In genomic region chr13:44471686-44472085, GRCh38 we compare ENCODE assay signal across 18 cellular contexts.
DNase-seq lines count a peak whose midpoint lies in the region; ATAC-seq and TF ChIP-seq lines count a peak whose summit lies in the region.
"Had no signal": no experiment of that assay in that cellular context is flagged by ENCODE, and none has a peak within 500 bp of the region (broad histone marks: within the 10 kb centered on the region; RNA-seq: fewer than 3 reads in every experiment).

No MANE protein-coding gene starts in this region.

- DNase-seq in Caki2 (ENCODE audit: low read depth) (peak; percentile 28), NCI-H226 (peak; percentile 77), choroid plexus epithelial cell (ENCODE audit: low read depth) (peak; percentile 73), mesenchymal stem cell (peak; percentile 64), HAP-1 (ENCODE audit: low spot score in 2 of 2) (no peak), omental fat pad (ENCODE audit: low spot score) (no peak), Caco-2 (no peak), right lobe of liver (no peak)
- DNase-seq: activated CD8-positive, alpha-beta memory T cell treated with anti-CD3 and anti-CD28 coated beads for 24 hours; NCI-H1417 treated with DMSO at 0.1 percent for 48 hours; nucleus accumbens; stimulated activated naive B cell treated with anti-CD40 and anti-IgM and Interleukin-4, amounts not matched to agents 10 μg/mL and 1 μg/mL and 100 μg/mL, for 72 hours had no signal

- CTCF ChIA-PET in Caco-2 (lab: Charles Lee), result no interaction called here

- no peak overlapping the region for H3K18ac ChIP-seq in mesenchymal stem cell (ENCODE audit: low read depth in 1 of 2, low read length in 2 of 2)

- H3K4me1 ChIP-seq in mesenchymal stem cell (ENCODE audit: control insufficient read depth, insufficient read depth, low read depth, low read length) (peaks cover 3% of the 10 kb centered on the region), HAP-1 (peaks cover 12% of the 10 kb centered on the region), Caco-2 (peaks cover 19% of the 10 kb centered on the region), right lobe of liver (no peaks in the 10 kb centered on the region)

- H2BK15ac ChIP-seq in mesenchymal stem cell (ENCODE audit: low read depth, poor library complexity, severe bottlenecking), result no peak overlapping the region

- no peak overlapping the region for H3K4ac ChIP-seq in mesenchymal stem cell (ENCODE audit: low read depth in 1 of 2, low read length in 2 of 2)

- no peak overlapping the region for H2BK120ac ChIP-seq in mesenchymal stem cell (ENCODE audit: low read depth, low read length)

- TF ChIP-seq CTCF in choroid plexus epithelial cell (conservative IDR thresholded peaks at IDR 0.05; ENCODE audit: low read depth, low read length) (no peak), omental fat pad (IDR thresholded peaks at IDR 0.05) (no peak), Caco-2 (IDR thresholded peaks at IDR 0.05; ENCODE audit: insufficient read depth in 1 of 2, low read depth in 1 of 2, low read length in 1 of 2, severe bottlenecking in 1 of 2, unreplicated experiment in 1 of 2) (no peak), right lobe of liver (IDR thresholded peaks at IDR 0.05) (no peak)

- no peak overlapping the region for H2AK5ac ChIP-seq in mesenchymal stem cell (ENCODE audit: low read length, severe bottlenecking)

- H4K8ac ChIP-seq in mesenchymal stem cell (ENCODE audit: low read length), result no peak overlapping the region

- H3K9ac ChIP-seq in mesenchymal stem cell (ENCODE audit: low read length), result peak overlapping the region; percentile 45

- no peak overlapping the region for H3K23ac ChIP-seq in mesenchymal stem cell (ENCODE audit: low read length in 2 of 2)

- H3K27me3 Mint-ChIP-seq in Caco-2 (ENCODE audit: insufficient read depth, unreplicated experiment), result no peaks in the 10 kb centered on the region
- H3K27me3 Mint-ChIP-seq: stimulated activated naive B cell treated with anti-CD40 and anti-IgM and Interleukin-4, amounts not matched to agents 10 μg/mL and 1 μg/mL and 100 μg/mL, for 72 hours had no signal

- H3K36me3 Mint-ChIP-seq in Caco-2 (ENCODE audit: insufficient read depth, unreplicated experiment), result no peaks in the 10 kb centered on the region
- H3K36me3 Mint-ChIP-seq: stimulated activated naive B cell treated with anti-CD40 and anti-IgM and Interleukin-4, amounts not matched to agents 10 μg/mL and 1 μg/mL and 100 μg/mL, for 72 hours had no signal

- H3K27me3 ChIP-seq in mesenchymal stem cell (ENCODE audit: control insufficient read depth in 1 of 2, insufficient read depth in 1 of 2, low read length in 2 of 2), result no peaks in the 10 kb centered on the region
- H3K27me3 ChIP-seq in HAP-1 (ENCODE audit: low read depth), result no peaks in the 10 kb centered on the region
- no peaks in the 10 kb centered on the region for H3K27me3 ChIP-seq in Caco-2 (replicated peaks; ENCODE audit: control insufficient read depth, insufficient read depth, low read length)
- no peaks in the 10 kb centered on the region for H3K27me3 ChIP-seq in right lobe of liver
- H3K27me3 ChIP-seq: gastroesophageal sphincter had no signal

- H4K91ac ChIP-seq in mesenchymal stem cell (ENCODE audit: low read length), result no peak overlapping the region

- peaks cover 16% of the 10 kb centered on the region for H3K79me1 ChIP-seq in mesenchymal stem cell (replicated peaks; ENCODE audit: low read length, poor library complexity, severe bottlenecking)

- ATAC-seq in omental fat pad (ENCODE audit: low FRiP score), result no peak
- ATAC-seq in right lobe of liver, result no peak
- ATAC-seq: gastroesophageal sphincter; GM23338; K562; stimulated activated naive B cell treated with anti-CD40 and anti-IgM and Interleukin-4, amounts not matched to agents 10 μg/mL and 1 μg/mL and 100 μg/mL, for 72 hours had no signal

- H3K27ac ChIP-seq in mesenchymal stem cell (ENCODE audit: low read length, poor library complexity, severe bottlenecking), result no peak overlapping the region
- H3K27ac ChIP-seq in right lobe of liver, result no peak overlapping the region
- H3K27ac ChIP-seq: gastroesophageal sphincter, skin epidermis, VCaP had no signal

- peaks cover 15% of the 10 kb centered on the region for H3K4me1 Mint-ChIP-seq in Caco-2 (ENCODE audit: low read depth, unreplicated experiment)
- H3K4me1 Mint-ChIP-seq: stimulated activated naive B cell treated with anti-CD40 and anti-IgM and Interleukin-4, amounts not matched to agents 10 μg/mL and 1 μg/mL and 100 μg/mL, for 72 hours had no signal

- H3K36me3 ChIP-seq in mesenchymal stem cell (ENCODE audit: control insufficient read depth in 1 of 2, insufficient read depth in 2 of 2, low read depth in 1 of 2, low read length in 2 of 2), result peaks cover 3 to 11% of the 10 kb centered on the region in 2 experiments
- no peaks in the 10 kb centered on the region for H3K36me3 ChIP-seq in HAP-1 (replicated peaks)
- no peaks in the 10 kb centered on the region for H3K36me3 ChIP-seq in Caco-2 (ENCODE audit: control insufficient read depth, insufficient read depth, low read length)
- H3K36me3 ChIP-seq in right lobe of liver, result no peaks in the 10 kb centered on the region
- H3K36me3 ChIP-seq: gastroesophageal sphincter had no signal

- no peak overlapping the region for H3K14ac ChIP-seq in mesenchymal stem cell (ENCODE audit: low read length in 2 of 2)

- H3K9me3 ChIP-seq in mesenchymal stem cell (ENCODE audit: control insufficient read depth, low read length), result no peaks in the 10 kb centered on the region
- H3K9me3 ChIP-seq in HAP-1, result no peaks in the 10 kb centered on the region
- no peaks in the 10 kb centered on the region for H3K9me3 ChIP-seq in Caco-2
- no peaks in the 10 kb centered on the region for H3K9me3 ChIP-seq in right lobe of liver
- H3K9me3 ChIP-seq: gastroesophageal sphincter had no signal

- no peak overlapping the region for H3K4me2 ChIP-seq in mesenchymal stem cell (ENCODE audit: low read length, poor library complexity, severe bottlenecking)
- H3K4me2 ChIP-seq: GM23338 had no signal

- H3K4me3 ChIP-seq in choroid plexus epithelial cell (ENCODE audit: low read depth, low read length) (no peak overlapping the region), mesenchymal stem cell (ENCODE audit: insufficient read depth in 1 of 2, low read depth in 1 of 2, low read length in 2 of 2) (no peak overlapping the region), HAP-1 (no peak overlapping the region), Caco-2 (ENCODE audit: low read depth, low read length) (no peak overlapping the region), right lobe of liver (no peak overlapping the region)
- H3K4me3 ChIP-seq: gastroesophageal sphincter, GM23338, K562, skin epidermis had no signal

- intact Hi-C loops in Caco-2 (cut with micrococcal nuclease; ENCODE audit: unreplicated experiment) (loop anchor here (1.0 to 5.0 kb wide), 3 partner anchors 32 to 566 kb away; no protein-coding TSS in a partner anchor), right lobe of liver (cut with DNase I) (no loop called here)

- H3K9me3 Mint-ChIP-seq in Caco-2 (ENCODE audit: unreplicated experiment), result no peaks in the 10 kb centered on the region
- H3K9me3 Mint-ChIP-seq: activated T-helper 2 cell treated with anti-CD3 and anti-CD28 coated beads, Interferon-gamma antibody, Interleukin-2, Interleukin-4, amounts not matched to agents 10 μg/mL and 5 μg/mL and 100 μg/mL, durations not matched to agents 14 hours and 24 hours and 36 hours; GM23338; stimulated activated naive B cell treated with anti-CD40 and anti-IgM and Interleukin-4, amounts not matched to agents 10 μg/mL and 1 μg/mL and 100 μg/mL, for 72 hours had no signal

- H2AFZ ChIP-seq in mesenchymal stem cell (ENCODE audit: low read depth, low read length), result no peak overlapping the region
- H2AFZ ChIP-seq: GM23338 had no signal

- no peak overlapping the region for H2BK5ac ChIP-seq in mesenchymal stem cell (ENCODE audit: low read depth, low read length, poor library complexity, severe bottlenecking)

- no peak overlapping the region for H3K4me3 Mint-ChIP-seq in Caco-2 (ENCODE audit: unreplicated experiment)
- H3K4me3 Mint-ChIP-seq: GM23338; stimulated activated naive B cell treated with anti-CD40 and anti-IgM and Interleukin-4, amounts not matched to agents 10 μg/mL and 1 μg/mL and 100 μg/mL, for 72 hours had no signal

- TF ChIP-seq POLR2A in right lobe of liver (IDR thresholded peaks at IDR 0.05), result no peak

- BruUV-seq in Caco-2 (replicated peaks; lab: Mats Ljungman, UMichigan), result no TSS peak

- H3K27ac Mint-ChIP-seq in Caco-2 (ENCODE audit: unreplicated experiment), result no peak overlapping the region
- H3K27ac Mint-ChIP-seq: activated T-helper 2 cell treated with anti-CD3 and anti-CD28 coated beads, Interferon-gamma antibody, Interleukin-2, Interleukin-4, amounts not matched to agents 10 μg/mL and 5 μg/mL and 100 μg/mL, durations not matched to agents 14 hours and 24 hours and 36 hours; GM23338; stimulated activated naive B cell treated with anti-CD40 and anti-IgM and Interleukin-4, amounts not matched to agents 10 μg/mL and 1 μg/mL and 100 μg/mL, for 72 hours had no signal

- WGBS in mesenchymal stem cell, result 38% methylated on average over 1 of the region's 1 CpG
- WGBS in right lobe of liver (ENCODE audit: insufficient coverage, low coverage, low lambda C conversion rate, missing lambda C conversion rate), result 36% methylated on average over 1 of the region's 1 CpG

- H2BK12ac ChIP-seq in mesenchymal stem cell (ENCODE audit: low read length in 2 of 2), result no peak overlapping the region

- in situ Hi-C loops in Caki2 (cut with HindIII; ENCODE audit: low pct_unique_long_range_greater_than_20kb, low sequenced_read_pairs) (loop anchor here (25.0 kb wide), 1 partner anchor 559 kb away; no protein-coding TSS in a partner anchor), HAP-1 (cut with MboI; ENCODE audit: low sequenced_read_pairs) (no loop called here)

- POLR2A ChIA-PET in Caco-2 (lab: Charles Lee), result no interaction called here

Comparison
In these comparisons a context has a peak if more than half of its experiments do, and no peak if none do; other contexts are left out.
1. DNase-seq: peak in Caki2 (single experiment), NCI-H226 (single experiment), choroid plexus epithelial cell (single experiment) and mesenchymal stem cell (single experiment); none in HAP-1 (0 of 2), omental fat pad (single experiment), Caco-2 (0 of 2) and right lobe of liver (0 of 3).